ENCODE assay signal across 21 cellular contexts in genomic region chr20:2139250-2139649, GRCh38. TPM values are rescaled to one million over a fixed set of nuclear protein-coding genes. Genes with fewer than 3 reads are reported as not detected.
DNase-seq lines count a peak whose midpoint lies in the region; ATAC-seq and TF ChIP-seq lines count a peak whose summit lies in the region.
"Had no signal": no experiment of that assay in that cellular context is flagged by ENCODE, and none has a peak within 500 bp of the region (broad histone marks: within the 10 kb centered on the region; RNA-seq: fewer than 3 reads in every experiment).

No MANE protein-coding gene starts in this region.

- peaks cover 3 to 97% (median 71%) of the 10 kb centered on the region in 12 donors for H3K4me1 ChIP-seq in heart left ventricle
- peaks cover 34% of the 10 kb centered on the region for H3K4me1 ChIP-seq in right cardiac atrium (ENCODE audit: control insufficient read depth, insufficient read depth, low read length)
- no peaks in the 10 kb centered on the region for H3K4me1 ChIP-seq in CD8-positive, alpha-beta memory T cell (ENCODE audit: insufficient read depth, low read length)

- peaks cover 0 to 7% (median 3%) of the 10 kb centered on the region in 9 donors for H3K36me3 ChIP-seq in heart left ventricle
- peaks cover 3% of the 10 kb centered on the region for H3K36me3 ChIP-seq in CD8-positive, alpha-beta memory T cell (ENCODE audit: insufficient read depth, low read length)

- no peak for ATAC-seq in heart left ventricle
- ATAC-seq in Right ventricle myocardium inferior = no peak
- ATAC-seq in WTC11 = no peak
- no peak for ATAC-seq in right cardiac atrium

- WGBS in heart left ventricle, 4 donors = 47 to 73% (median 63%) methylated on average over 6 of the region's 6 CpGs
- 80% methylated on average over 6 of the region's 6 CpGs for WGBS in right cardiac atrium

- 0 out of 2 replicates have a peak overlapping the region, but pooled peaks have one; percentile 14 for H3K27ac Mint-ChIP-seq in WTC11
- peak overlapping the region in 2 of 8 donors; percentile 0 to 57 for H3K27ac Mint-ChIP-seq in CD8-positive, alpha-beta memory T cell
- H3K27ac Mint-ChIP-seq: B cell; CD4-positive, alpha-beta T cell had no signal

- H3K4me3 ChIP-seq in heart left ventricle (no peak overlapping the region), right cardiac atrium (ENCODE audit: low read length) (no peak overlapping the region)
- no peak overlapping the region for H3K4me3 ChIP-seq in CD8-positive, alpha-beta memory T cell (ENCODE audit: low read length)
- H3K4me3 ChIP-seq: Peyer's patch, SK-N-MC had no signal

- TF ChIP-seq CTCF in heart left ventricle (IDR thresholded peaks at IDR 0.05) = no peak
- TF ChIP-seq CTCF in WTC11 (IDR thresholded peaks at IDR 0.05) = no peak

- H3K27me3 Mint-ChIP-seq in WTC11 (ENCODE audit: low read depth) = no peaks in the 10 kb centered on the region
- no peaks in the 10 kb centered on the region for H3K27me3 Mint-ChIP-seq in CD8-positive, alpha-beta memory T cell
- H3K27me3 Mint-ChIP-seq: B cell; CD4-positive, alpha-beta T cell had no signal

- H3K27ac ChIP-seq in heart left ventricle (peak overlapping the region; percentile 6 to 89 (median 83)), right cardiac atrium (ENCODE audit: low read length) (peak overlapping the region; percentile 12)
- H3K27ac ChIP-seq in CD8-positive, alpha-beta memory T cell (ENCODE audit: low read depth, low read length) = no peak overlapping the region
- H3K27ac ChIP-seq: Peyer's patch, SK-N-MC had no signal

- no peaks in the 10 kb centered on the region for H3K27me3 ChIP-seq in heart left ventricle
- no peaks in the 10 kb centered on the region for H3K27me3 ChIP-seq in right cardiac atrium (ENCODE audit: control insufficient read depth, insufficient read depth)
- H3K27me3 ChIP-seq in CD8-positive, alpha-beta memory T cell (ENCODE audit: insufficient read depth, low read length, poor library complexity, severe bottlenecking) = no peaks in the 10 kb centered on the region
- H3K27me3 ChIP-seq: Peyer's patch had no signal

- H3K9me3 ChIP-seq in heart left ventricle (no peaks in the 10 kb centered on the region), right cardiac atrium (ENCODE audit: control insufficient read depth, low read length) (no peaks in the 10 kb centered on the region)
- no peaks in the 10 kb centered on the region for H3K9me3 ChIP-seq in CD8-positive, alpha-beta memory T cell (ENCODE audit: low read length)
- H3K9me3 ChIP-seq: Peyer's patch had no signal

- H3K36me3 Mint-ChIP-seq in WTC11 = peaks cover 2% of the 10 kb centered on the region; the same call in 1 of the 2 replicates
- H3K36me3 Mint-ChIP-seq in CD8-positive, alpha-beta memory T cell = peaks cover 0 to 43% (median 8%) of the 10 kb centered on the region in 3 donors

- H3K4me3 Mint-ChIP-seq in WTC11 = no peak overlapping the region
- H3K4me3 Mint-ChIP-seq in CD8-positive, alpha-beta memory T cell = no peak overlapping the region
- H3K4me3 Mint-ChIP-seq: B cell; CD4-positive, alpha-beta T cell; H9 had no signal

- H3K4me1 Mint-ChIP-seq in WTC11 = peaks cover 3% of the 10 kb centered on the region; the same call in 1 of the 2 replicates
- peaks cover 22 to 36% (median 36%) of the 10 kb centered on the region in 3 donors for H3K4me1 Mint-ChIP-seq in CD8-positive, alpha-beta memory T cell

- POLR2A ChIA-PET in WTC11 (lab: Charles Lee) = no interaction called here
- POLR2A ChIA-PET in CD8-positive, alpha-beta memory T cell (lab: Charles Lee) = no interaction called here

- no peaks in the 10 kb centered on the region for H3K9me3 Mint-ChIP-seq in WTC11
- no peaks in the 10 kb centered on the region for H3K9me3 Mint-ChIP-seq in CD8-positive, alpha-beta memory T cell
- H3K9me3 Mint-ChIP-seq: CD4-positive, alpha-beta T cell; H9 had no signal

- DNase-seq in heart left ventricle = no peak
- DNase-seq in Right ventricle myocardium inferior (ENCODE audit: missing footprints) = no peak
- DNase-seq in WTC11 (ENCODE audit: low spot score) = no peak
- no peak for DNase-seq in right cardiac atrium
- DNase-seq in CD8-positive, alpha-beta memory T cell = no peak
- no peak for DNase-seq in activated T-cell treated with anti-CD3 and anti-CD28 coated beads, Interleukin-2, amount 50 U/mL, for 48 hours
- no peak for DNase-seq in NCI-H2171 (lab: John Stamatoyannopoulos, UW)
- DNase-seq in iPS-NIHi7 (ENCODE audit: extremely low spot score) = no peak
- DNase-seq: Calu3; CD4-positive, alpha-beta T cell; DMS79; H9; NCI-H1417 treated with DMSO at 0.1 percent for 48 hours; NCI-H1930; NCI-H2171 treated with DMSO at 0.1 percent for 48 hours; NCI-H446; NCI-H526 treated with DMSO at 0.1 percent for 48 hours; Peyer's patch; SHP77 had no signal

- CTCF ChIA-PET in WTC11 (lab: Charles Lee) = interaction anchor here (1.5 kb wide), 1 partner anchor 10 kb away, joined by 6 read pairs; no protein-coding TSS in a partner anchor
- CTCF ChIA-PET in CD8-positive, alpha-beta memory T cell (lab: Charles Lee) = interaction anchor here (1.7 kb wide), 1 partner anchor 15 kb away, joined by 5 read pairs; no protein-coding TSS in a partner anchor

- TF ChIP-seq POLR2A in heart left ventricle (IDR thresholded peaks at IDR 0.05) = no peak

- intact Hi-C loops in heart left ventricle (cut with DNase I) = no loop called here
- intact Hi-C loops in Right ventricle myocardium inferior (cut with DNase I) = no loop called here
- intact Hi-C loops in right cardiac atrium (cut with DNase I) = no loop called here

TF ChIP-seq in WTC11, 78 proteins besides CTCF, POLR2A, EP300 and RAD21:
- TF ChIP-seq NFATC4 (CRISPR knock-in tag; IDR thresholded peaks at IDR 0.05) (no peak), KAT7 (CRISPR knock-in tag; IDR thresholded peaks at IDR 0.05; ENCODE audit: borderline replicate concordance) (no peak), ZNF219 (CRISPR knock-in tag; IDR thresholded peaks at IDR 0.05; ENCODE audit: borderline replicate concordance) (no peak), ZNF138 (CRISPR knock-in tag; conservative IDR thresholded peaks at IDR 0.05) (no peak), FOXP1 (CRISPR knock-in tag; IDR thresholded peaks at IDR 0.05; ENCODE audit: borderline replicate concordance) (no peak), ARID4B (CRISPR knock-in tag; IDR thresholded peaks at IDR 0.05; ENCODE audit: borderline replicate concordance) (no peak), NR3C1 (CRISPR knock-in tag; conservative IDR thresholded peaks at IDR 0.05; ENCODE audit: low read depth) (no peak), ZNF121 (CRISPR knock-in tag; IDR thresholded peaks at IDR 0.05) (no peak), ESRRA (CRISPR knock-in tag; IDR thresholded peaks at IDR 0.05; ENCODE audit: borderline replicate concordance) (no peak), PRRX2 (CRISPR knock-in tag; IDR thresholded peaks at IDR 0.05) (no peak), ETV6 (CRISPR knock-in tag; IDR thresholded peaks at IDR 0.05) (no peak)
- TF ChIP-seq, protein P1, sequence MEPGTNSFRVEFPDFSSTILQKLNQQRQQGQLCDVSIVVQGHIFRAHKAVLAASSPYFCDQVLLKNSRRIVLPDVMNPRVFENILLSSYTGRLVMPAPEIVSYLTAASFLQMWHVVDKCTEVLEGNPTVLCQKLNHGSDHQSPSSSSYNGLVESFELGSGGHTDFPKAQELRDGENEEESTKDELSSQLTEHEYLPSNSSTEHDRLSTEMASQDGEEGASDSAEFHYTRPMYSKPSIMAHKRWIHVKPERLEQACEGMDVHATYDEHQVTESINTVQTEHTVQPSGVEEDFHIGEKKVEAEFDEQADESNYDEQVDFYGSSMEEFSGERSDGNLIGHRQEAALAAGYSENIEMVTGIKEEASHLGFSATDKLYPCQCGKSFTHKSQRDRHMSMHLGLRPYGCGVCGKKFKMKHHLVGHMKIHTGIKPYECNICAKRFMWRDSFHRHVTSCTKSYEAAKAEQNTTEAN (CRISPR knock-in tag; IDR thresholded peaks at IDR 0.05) = no peak
TF ChIP-seq in WTC11: peak in this region for 0.

RNA-seq across cellular contexts. Expression of gene STK35, which starts 37.6 kb away (rescaled TPM):
- total RNA-seq in heart left ventricle (10 to 100 TPM; 10.8 to 23.0 (median 15.0) TPM), Right ventricle myocardium inferior (13.5 TPM), WTC11 (2021) (35.8 to 37.2 TPM (median 35.9 TPM) in 3 replicates), right cardiac atrium (10 to 100 TPM; 10.8 to 16.5 (median 12.7) TPM)
- polyA plus RNA-seq in heart left ventricle (10 to 100 TPM in 1 of 2 donors, 1 to 10 TPM in 1; 6.0 to 14.3 TPM), right cardiac atrium (7.8 TPM)
- 10 to 100 TPM; 21.1 to 21.4 TPM for total RNA-seq in CD8-positive, alpha-beta memory T cell
- 5.5 TPM for polyA plus RNA-seq in CD8-positive, alpha-beta memory T cell
